ENCODE assay signal across 1 cellular context in genomic region chr1:21176589-21177555, GRCh38.
TF ChIP-seq lines count a peak whose summit lies in the region.

Gene EIF4G3 (minus strand): TSS chr1:21176897. CDS start chr1:21002742, 174,155 bp downstream.

TF ChIP-seq in K562, 482 proteins besides CTCF, POLR2A, EP300 and RAD21 (continued from another document and continues in another):
- no peak for TF ChIP-seq ARID4B (CRISPR knock-in tag; IDR thresholded peaks at IDR 0.05)
- TF ChIP-seq OTX1 (CRISPR knock-in tag; IDR thresholded peaks at IDR 0.05) = 0 out of 2 replicates have a peak, but pooled peaks have one; percentile 37
- 0 out of 2 replicates have a peak, but pooled peaks have one; percentile 26 for TF ChIP-seq ZNF449 (CRISPR knock-in tag; IDR thresholded peaks at IDR 0.05)
- TF ChIP-seq TCF7 (IDR thresholded peaks at IDR 0.05; ENCODE audit: borderline replicate concordance) = no peak; the same call in 1 of the 2 replicates
- TF ChIP-seq RHOXF2B (CRISPR knock-in tag; conservative IDR thresholded peaks at IDR 0.05) = 0 out of 2 replicates have a peak, but pooled peaks have one; percentile 49
- TF ChIP-seq BMI1 (IDR thresholded peaks at IDR 0.05; ENCODE audit: low read length) = no peak
- peak; percentile 100 for TF ChIP-seq DEAF1 (CRISPR knock-in tag; IDR thresholded peaks at IDR 0.05)
- TF ChIP-seq STAT6 (CRISPR knock-in tag; IDR thresholded peaks at IDR 0.05) = 0 out of 2 replicates have a peak, but pooled peaks have one; percentile 85
- TF ChIP-seq PHF21A (IDR thresholded peaks at IDR 0.05; ENCODE audit: borderline replicate concordance, low read depth) = no peak
- TF ChIP-seq ZFP91 (CRISPR knock-in tag; IDR thresholded peaks at IDR 0.05) = no peak
- TF ChIP-seq ZNF740 (CRISPR knock-in tag; IDR thresholded peaks at IDR 0.05) = peak; percentile 97
- TF ChIP-seq ZNF740 (tag; IDR thresholded peaks at IDR 0.05) = peak in 1 of 2 experiments; percentile 96; a peak in 2 of 4 replicates
- TF ChIP-seq FOXP4 (CRISPR knock-in tag; IDR thresholded peaks at IDR 0.05; ENCODE audit: borderline replicate concordance) = no peak
- TF ChIP-seq ZNF124 (CRISPR knock-in tag; IDR thresholded peaks at IDR 0.05) = no peak
- peak; percentile 87 for TF ChIP-seq HDAC8 (tag; IDR thresholded peaks at IDR 0.05)
- TF ChIP-seq THRAP3 (IDR thresholded peaks at IDR 0.05; ENCODE audit: borderline replicate concordance) = no peak
- peak; percentile 64; the same call in 1 of the 2 replicates for TF ChIP-seq E2F3 (CRISPR knock-in tag; IDR thresholded peaks at IDR 0.05)
- peak; percentile 45 for TF ChIP-seq RBM22 (IDR thresholded peaks at IDR 0.05; ENCODE audit: low read depth, low read length, poor library complexity, severe bottlenecking)
- peak; percentile 96 for TF ChIP-seq POLR2G (IDR thresholded peaks at IDR 0.05; ENCODE audit: low read depth, low read length)
- no peak for TF ChIP-seq MCM5 (IDR thresholded peaks at IDR 0.05; ENCODE audit: low read depth)
- TF ChIP-seq SPI1 (IDR thresholded peaks at IDR 0.05; ENCODE audit: borderline replicate concordance, low read depth, low read length) = peak; percentile 50; the same call in 1 of the 2 replicates
- peak in 1 of 2 experiments; percentile 41; a peak in 2 of 4 replicates for TF ChIP-seq SRF (CRISPR knock-in tag; IDR thresholded peaks at IDR 0.05)
- TF ChIP-seq ATF7 (IDR thresholded peaks at IDR 0.05) = peak; percentile 56
- peak; percentile 22 to 60; a peak in 1 of 4 replicates for TF ChIP-seq SIN3A (IDR thresholded peaks at IDR 0.05; ENCODE audit: borderline replicate concordance in 2 of 2, control insufficient read depth in 1 of 2, low read depth in 2 of 2, low read length in 2 of 2)
- peak; percentile 52; the same call in 1 of the 2 replicates for TF ChIP-seq MTA1 (IDR thresholded peaks at IDR 0.05; ENCODE audit: borderline replicate concordance)
- TF ChIP-seq ESRRA (IDR thresholded peaks at IDR 0.05; ENCODE audit: borderline replicate concordance, low read depth) = peak; percentile 91
- 0 out of 2 replicates have a peak, but pooled peaks have one; percentile 60 for TF ChIP-seq E2F5 (CRISPR knock-in tag; IDR thresholded peaks at IDR 0.05)
- peak; percentile 65; the same call in 1 of the 2 replicates for TF ChIP-seq HIVEP1 (CRISPR knock-in tag; IDR thresholded peaks at IDR 0.05)
- peak; percentile 73; the same call in 1 of the 2 replicates for TF ChIP-seq ZBTB2 (IDR thresholded peaks at IDR 0.05)
- no peak for TF ChIP-seq HNRNPK (IDR thresholded peaks at IDR 0.05; ENCODE audit: low read depth, low read length, poor library complexity, severe bottlenecking)
- peak; percentile 49; the same call in 1 of the 2 replicates for TF ChIP-seq TOE1 (IDR thresholded peaks at IDR 0.05; ENCODE audit: borderline replicate concordance)
- TF ChIP-seq TOE1 (CRISPR knock-in tag; IDR thresholded peaks at IDR 0.05; ENCODE audit: borderline replicate concordance, low read depth) = no peak
